In genomic region chr6:101879782-101880181, GRCh38 we compare ENCODE assay signal across 29 cellular contexts.
A peak's percentile ranks its signal among the peaks of the same experiment; 100 is the strongest.
DNase-seq lines count a peak whose midpoint lies in the region; ATAC-seq, FAIRE-seq and TF ChIP-seq lines count a peak whose summit lies in the region.
"Had no signal": no experiment of that assay in that cellular context is flagged by ENCODE, and none has a peak within 500 bp of the region (broad histone marks: within the 10 kb centered on the region; RNA-seq: fewer than 3 reads in every experiment).

No MANE protein-coding gene starts in this region.

- ATAC-seq in GM18867 (IDR thresholded peaks at IDR 0.05; ENCODE audit: unreplicated experiment) (peak; percentile 46), HG02798 (IDR thresholded peaks at IDR 0.05; ENCODE audit: poor library complexity, unreplicated experiment) (peak; percentile 46), IMR-90 (ENCODE audit: low read depth) (no peak)
- ATAC-seq: Right ventricle myocardium inferior had no signal

- H2BK120ac ChIP-seq in IMR-90 (ENCODE audit: low read depth, low read length), result no peak overlapping the region

- no peak overlapping the region for H3K23ac ChIP-seq in IMR-90 (ENCODE audit: low read depth, low read length)

- H2AK5ac ChIP-seq in IMR-90 (ENCODE audit: low read depth, low read length), result no peak overlapping the region

- H4K8ac ChIP-seq in IMR-90 (ENCODE audit: low read depth in 2 of 2, low read length in 2 of 2), result no peak overlapping the region

- TF ChIP-seq RAD21 in IMR-90 (IDR thresholded peaks at IDR 0.05; ENCODE audit: low read length), result no peak

- H3K4me1 Mint-ChIP-seq in CD4-positive, alpha-beta memory T cell, result no peaks in the 10 kb centered on the region
- H3K4me1 Mint-ChIP-seq: CD4-positive, CD25-positive, alpha-beta regulatory T cell had no signal

- no peaks in the 10 kb centered on the region for H3K36me3 ChIP-seq in IMR-90 (ENCODE audit: control insufficient read depth, insufficient read depth, low read length)
- no peaks in the 10 kb centered on the region for H3K36me3 ChIP-seq in CD4-positive, alpha-beta memory T cell (ENCODE audit: insufficient read depth, low read length)
- H3K36me3 ChIP-seq: BLaER1, SJSA1 had no signal

- H3K27me3 Mint-ChIP-seq in CD4-positive, alpha-beta memory T cell, result no peaks in the 10 kb centered on the region
- H3K27me3 Mint-ChIP-seq: CD4-positive, CD25-positive, alpha-beta regulatory T cell had no signal

- H3K56ac ChIP-seq in IMR-90 (ENCODE audit: extremely low read depth, insufficient read depth, low read length), result no peak overlapping the region

- no peak overlapping the region for H2AK9ac ChIP-seq in IMR-90 (replicated peaks; ENCODE audit: low read depth, low read length, poor library complexity)

- dilution Hi-C loops in IMR-90 (cut with HindIII; ENCODE audit: low sequenced_read_pairs, unreplicated experiment), result no loop called here

- 0 out of 2 replicates have a peak overlapping the region, but pooled peaks have one; percentile 4 for H3K14ac ChIP-seq in IMR-90 (replicated peaks; ENCODE audit: low read depth, low read length)

- intact Hi-C loops in IMR-90 (cut with micrococcal nuclease), result no loop called here
- intact Hi-C loops in CD4-positive, alpha-beta memory T cell (cut with micrococcal nuclease), result no loop called here

- WGBS in IMR-90 (ENCODE audit: extremely low coverage in 2 of 2, insufficient read length in 1 of 2), 2 experiments, result no CpG with 5 or more reads among the region's 4 CpGs

- POLR2A ChIA-PET in IMR-90 (lab: Charles Lee; ENCODE audit: unreplicated experiment), result interaction anchor here (0.6 kb wide), 1 partner anchor 61 kb away, joined by 6 read pairs; no protein-coding TSS in a partner anchor
- POLR2A ChIA-PET in CD4-positive, alpha-beta memory T cell (lab: Charles Lee; ENCODE audit: partially characterized antibody), result no interaction called here

- no peaks in the 10 kb centered on the region for H3K27me3 ChIP-seq in IMR-90 (ENCODE audit: control insufficient read depth, insufficient read depth, low read length)
- H3K27me3 ChIP-seq in CD4-positive, alpha-beta memory T cell (ENCODE audit: insufficient read depth, low read length), result no peaks in the 10 kb centered on the region
- H3K27me3 ChIP-seq: BLaER1, SJSA1 had no signal

- H3K18ac ChIP-seq in IMR-90 (ENCODE audit: low read depth, low read length), result no peak overlapping the region; the same call in 1 of the 2 replicates

- no TSS peak for BruUV-seq in IMR-90 (replicated peaks; lab: Mats Ljungman, UMichigan)

- H2BK5ac ChIP-seq in IMR-90 (ENCODE audit: low read depth, low read length, poor library complexity, severe bottlenecking), result no peak overlapping the region

- no peak for DNase-seq in IMR-90
- DNase-seq in fibroblast of the aortic adventitia (ENCODE audit: low read depth), result peak; percentile 2
- DNase-seq in RCC 7860 (ENCODE audit: low spot score), result no peak
- no peak for DNase-seq in CD4-positive, alpha-beta memory T cell
- no peak for DNase-seq in GM20000 (ENCODE audit: low spot score)
- no peak for DNase-seq in NCI-H146 treated with DMSO at 0.1 percent for 48 hours (lab: John Stamatoyannopoulos, UW; ENCODE audit: unreplicated experiment)
- DNase-seq: CD4-positive, CD25-positive, alpha-beta regulatory T cell; HCEC 1CT; Karpas-422; NCI-H1092; NCI-H1417 treated with DMSO at 0.1 percent for 48 hours; NCI-H187; NCI-H2081 treated with DMSO at 0.1 percent for 48 hours; NCI-H2171; NCI-H226; NCI-H510A; NCI-H69; T-helper 1 cell had no signal

- H2BK20ac ChIP-seq in IMR-90 (ENCODE audit: low read depth, low read length), result no peak overlapping the region

- H3K4me3 ChIP-seq in IMR-90 (ENCODE audit: insufficient read depth, low read depth, low read length) (no peak overlapping the region), fibroblast of the aortic adventitia (ENCODE audit: low read depth, low read length) (no peak overlapping the region)
- no peak overlapping the region for H3K4me3 ChIP-seq in CD4-positive, alpha-beta memory T cell (ENCODE audit: low read length in 2 of 2)
- H3K4me3 ChIP-seq: BLaER1, SJSA1 had no signal

- H3K9me3 ChIP-seq in IMR-90 (ENCODE audit: control insufficient read depth, insufficient read depth, low read length), result no peaks in the 10 kb centered on the region
- H3K9me3 ChIP-seq in CD4-positive, alpha-beta memory T cell (ENCODE audit: control insufficient read depth in 1 of 2, low read length in 2 of 2), result no peaks in the 10 kb centered on the region
- H3K9me3 ChIP-seq: BLaER1 had no signal

- FAIRE-seq in RCC 7860 (lab: Jason Lieb, UNC), result no peak
- FAIRE-seq: A204.1, D721Med, GM19239, H1 had no signal

- H3K79me1 ChIP-seq in IMR-90 (ENCODE audit: low read depth in 1 of 2, low read length in 2 of 2), result no peaks in the 10 kb centered on the region

- no peak overlapping the region for H2BK15ac ChIP-seq in IMR-90 (ENCODE audit: low read depth, low read length)

- no peak for TF ChIP-seq CTCF in IMR-90 (conservative IDR thresholded peaks at IDR 0.05; ENCODE audit: low read depth, low read length)
- TF ChIP-seq CTCF in fibroblast of the aortic adventitia (IDR thresholded peaks at IDR 0.05; ENCODE audit: insufficient read depth, low read length), result no peak
- TF ChIP-seq CTCF in GM20000 (IDR thresholded peaks at IDR 0.05; ENCODE audit: extremely low read depth, missing control alignments), result no peak

- no peak overlapping the region for H3K27ac ChIP-seq in IMR-90 (ENCODE audit: insufficient read depth, low read length)
- H3K27ac ChIP-seq in CD4-positive, alpha-beta memory T cell (ENCODE audit: low read depth, low read length), result no peak overlapping the region
- H3K27ac ChIP-seq: BLaER1, HL-60, SJSA1 had no signal

- H4K20me1 ChIP-seq in IMR-90 (ENCODE audit: insufficient read depth, low read length), result no peaks in the 10 kb centered on the region
- H4K20me1 ChIP-seq: BLaER1 had no signal

- no peak overlapping the region for H4K91ac ChIP-seq in IMR-90 (ENCODE audit: insufficient read depth, low read depth, low read length)

- H2AFZ ChIP-seq in IMR-90 (replicated peaks; ENCODE audit: low read length, poor library complexity), result no peak overlapping the region

- peaks cover 0 to 11% (median 4%) of the 10 kb centered on the region in 8 donors for H3K9me3 Mint-ChIP-seq in CD4-positive, alpha-beta memory T cell

- CTCF ChIA-PET in IMR-90 (lab: Yijun Ruan, JAX), result no interaction called here
- CTCF ChIA-PET in CD4-positive, alpha-beta memory T cell (lab: Charles Lee; ENCODE audit: partially characterized antibody), result no interaction called here

- H3K9ac ChIP-seq in IMR-90 (ENCODE audit: low read depth, low read length), result no peak overlapping the region
- H3K9ac ChIP-seq: BLaER1 had no signal

- no peak overlapping the region for H3K27ac Mint-ChIP-seq in CD4-positive, alpha-beta memory T cell
- H3K27ac Mint-ChIP-seq: CD4-positive, CD25-positive, alpha-beta regulatory T cell; T-helper 2 cell treated with Interferon-gamma antibody and Interleukin-4, amounts not matched to agents 5 μg/mL and 100 μg/mL, for 36 hours had no signal

- no peaks in the 10 kb centered on the region for H3K36me3 Mint-ChIP-seq in CD4-positive, alpha-beta memory T cell
- H3K36me3 Mint-ChIP-seq: CD4-positive, CD25-positive, alpha-beta regulatory T cell had no signal

- H3K4me3 Mint-ChIP-seq in CD4-positive, alpha-beta memory T cell, result no peak overlapping the region
- H3K4me3 Mint-ChIP-seq: CD4-positive, CD25-positive, alpha-beta regulatory T cell; T-helper 2 cell treated with Interferon-gamma antibody and Interleukin-4, amounts not matched to agents 5 μg/mL and 100 μg/mL, for 36 hours had no signal

- no peaks in the 10 kb centered on the region; the same call in 1 of the 2 replicates for H3K4me1 ChIP-seq in IMR-90 (ENCODE audit: control insufficient read depth, insufficient read depth, low read length)
- no peaks in the 10 kb centered on the region for H3K4me1 ChIP-seq in CD4-positive, alpha-beta memory T cell (ENCODE audit: insufficient read depth, low read length)
- H3K4me1 ChIP-seq: BLaER1, SJSA1 had no signal

- H4K5ac ChIP-seq in IMR-90 (ENCODE audit: low read depth, low read length), result no peak overlapping the region

- no peak for TF ChIP-seq POLR2A in IMR-90 (IDR thresholded peaks at IDR 0.05; ENCODE audit: low read depth, low read length)

- H3K4me2 ChIP-seq in IMR-90 (ENCODE audit: low read depth, low read length), result peak overlapping the region; percentile 64; the same call in 1 of the 2 replicates
- H3K4me2 ChIP-seq: BLaER1 had no signal

- H3K9me1 ChIP-seq in IMR-90 (ENCODE audit: insufficient read depth, low read length), result no peaks in the 10 kb centered on the region

- in situ Hi-C loops in IMR-90 (cut with MboI; ENCODE audit: low sequenced_read_pairs), result no loop called here

- no peak overlapping the region for H3K4ac ChIP-seq in IMR-90 (ENCODE audit: low read depth, low read length)

TF ChIP-seq in IMR-90, 13 proteins besides CTCF, POLR2A, EP300 and RAD21:
- no peak for TF ChIP-seq MAZ (IDR thresholded peaks at IDR 0.05; ENCODE audit: borderline replicate concordance, low read depth, low read length)
